Comparison of ENCODE assay signal across 20 cellular contexts in genomic region chr2:176093889-176094232, GRCh38. TPM values are rescaled to one million over a fixed set of nuclear protein-coding genes. Genes with fewer than 3 reads are reported as not detected.
DNase-seq lines count a peak whose midpoint lies in the region; ATAC-seq and TF ChIP-seq lines count a peak whose summit lies in the region.
"Had no signal": no experiment of that assay in that cellular context is flagged by ENCODE, and none has a peak within 500 bp of the region (broad histone marks: within the 10 kb centered on the region; RNA-seq: fewer than 3 reads in every experiment).

No MANE protein-coding gene starts in this region.

- WGBS in mesendoderm (ENCODE audit: extremely low coverage, insufficient coverage, low lambda C conversion rate), result no CpG with 5 or more reads among the region's 8 CpGs

- peak overlapping the region; percentile 45 for H3K27ac ChIP-seq in A673 (ENCODE audit: low read depth, low read length, poor library complexity, severe bottlenecking)
- H3K27ac ChIP-seq in CD4-positive, alpha-beta T cell (ENCODE audit: low read depth, low read length), result no peak overlapping the region
- peak overlapping the region; percentile 77 for H3K27ac ChIP-seq in SK-N-MC
- no peak overlapping the region for H3K27ac ChIP-seq in mesendoderm (ENCODE audit: low read depth, low read length)
- H3K27ac ChIP-seq: BLaER1 treated with 17β-estradiol and CSF1 and Interleukin-3, amounts not matched to agents 10 nM and 100 nM had no signal

- H3K79me1 ChIP-seq in mesendoderm (ENCODE audit: low read length), result no peaks in the 10 kb centered on the region

- ATAC-seq in CD4-positive, alpha-beta T cell (ENCODE audit: poor library complexity), result no peak
- ATAC-seq in HG02571 (IDR thresholded peaks at IDR 0.05; ENCODE audit: unreplicated experiment) (no peak), GM18873 (IDR thresholded peaks at IDR 0.05; ENCODE audit: low FRiP score, unreplicated experiment) (no peak)

- peaks cover 7% of the 10 kb centered on the region for H3K36me3 ChIP-seq in A673 (ENCODE audit: insufficient read depth, low read length, poor library complexity, severe bottlenecking)
- H3K36me3 ChIP-seq in SK-N-MC (ENCODE audit: insufficient read depth, low read length), result peaks cover 20% of the 10 kb centered on the region
- H3K36me3 ChIP-seq in mesendoderm (ENCODE audit: control insufficient read depth, insufficient read depth, low read length), result no peaks in the 10 kb centered on the region
- H3K36me3 ChIP-seq: BLaER1 treated with 17β-estradiol and CSF1 and Interleukin-3, amounts not matched to agents 10 nM and 100 nM had no signal

- no peaks in the 10 kb centered on the region for H3K79me2 ChIP-seq in mesendoderm (ENCODE audit: control insufficient read depth, insufficient read depth, low read length)

- no peak overlapping the region for H2BK120ac ChIP-seq in mesendoderm (ENCODE audit: low read depth, low read length)

- CTCF ChIA-PET in A673 (lab: Charles Lee), result no interaction called here
- CTCF ChIA-PET in CD4-positive, alpha-beta T cell (lab: Charles Lee), result interaction anchor here (1.2 kb wide), 1 partner anchor 33 kb away, joined by 3 read pairs; no protein-coding TSS in a partner anchor

- H3K9ac ChIP-seq in SK-N-MC (ENCODE audit: insufficient read length) (peak overlapping the region; percentile 90), mesendoderm (ENCODE audit: low read length) (no peak overlapping the region)
- H3K9ac ChIP-seq: BLaER1 treated with 17β-estradiol and CSF1 and Interleukin-3, amounts not matched to agents 10 nM and 100 nM had no signal

- no peak overlapping the region for H3K18ac ChIP-seq in mesendoderm (ENCODE audit: low read length)

- peaks cover 92% of the 10 kb centered on the region for H3K27me3 Mint-ChIP-seq in CD4-positive, alpha-beta T cell

- H3K9me3 ChIP-seq in A673 (ENCODE audit: low read depth, low read length, poor library complexity, severe bottlenecking) (no peaks in the 10 kb centered on the region), SK-N-MC (ENCODE audit: low read depth, low read length) (no peaks in the 10 kb centered on the region)
- peaks cover 7% of the 10 kb centered on the region for H3K9me3 ChIP-seq in CD4-positive, alpha-beta T cell (ENCODE audit: control insufficient read depth, low read length)

- H2AK5ac ChIP-seq in mesendoderm (ENCODE audit: low read length), result no peak overlapping the region

- no peak overlapping the region for H3K4ac ChIP-seq in mesendoderm (ENCODE audit: low read depth, low read length)

- no peak overlapping the region for H4K5ac ChIP-seq in mesendoderm (ENCODE audit: low read length)

- no TSS peak for BruUV-seq in A673 (replicated peaks; lab: Mats Ljungman, UMichigan)

- H3K27ac Mint-ChIP-seq in CD4-positive, alpha-beta T cell, result no peak overlapping the region
- H3K27ac Mint-ChIP-seq: dendritic cell treated with granulocyte-macrophage colony-stimulating factor and Interleukin-4, amounts not matched to agents 40 ng/mL and 50 ng/mL, for 4 days had no signal

- POLR2A ChIA-PET in A673 (lab: Charles Lee; ENCODE audit: low non-redundant PET), result no interaction called here
- POLR2A ChIA-PET in CD4-positive, alpha-beta T cell (lab: Charles Lee), result no interaction called here

- H3K27me3 ChIP-seq in A673 (replicated peaks; ENCODE audit: insufficient read depth, low read depth, low read length, poor library complexity) (no peaks in the 10 kb centered on the region), mesendoderm (ENCODE audit: insufficient read depth, low read length, poor library complexity) (peaks cover 66% of the 10 kb centered on the region)
- peaks cover 92% of the 10 kb centered on the region for H3K27me3 ChIP-seq in CD4-positive, alpha-beta T cell (ENCODE audit: control insufficient read depth, insufficient read depth, low read length)

- H3K4me1 ChIP-seq in A673 (ENCODE audit: insufficient read depth, low read length, poor library complexity, severe bottlenecking) (peaks cover 26% of the 10 kb centered on the region), mesendoderm (ENCODE audit: control insufficient read depth, low read depth, low read length) (peaks cover 7% of the 10 kb centered on the region)

- peaks cover 3% of the 10 kb centered on the region for H3K9me3 Mint-ChIP-seq in CD4-positive, alpha-beta T cell
- H3K9me3 Mint-ChIP-seq: dendritic cell treated with granulocyte-macrophage colony-stimulating factor and Interleukin-4, amounts not matched to agents 40 ng/mL and 50 ng/mL, for 4 days had no signal

- H3K4me2 ChIP-seq in mesendoderm (ENCODE audit: low read length), result no peak overlapping the region

- H3K4me1 Mint-ChIP-seq in CD4-positive, alpha-beta T cell (ENCODE audit: low read depth), result peaks cover 43% of the 10 kb centered on the region

- H3K23ac ChIP-seq in mesendoderm (ENCODE audit: low read length), result peak overlapping the region; percentile 18

- peak overlapping the region; percentile 68 for H3K4me3 ChIP-seq in A673 (ENCODE audit: low read depth, low read length, poor library complexity, severe bottlenecking)
- peak overlapping the region; percentile 89 for H3K4me3 ChIP-seq in SK-N-MC
- no peak overlapping the region for H3K4me3 ChIP-seq in mesendoderm (ENCODE audit: low read length)

- no peak overlapping the region for H3K56ac ChIP-seq in mesendoderm (ENCODE audit: low read length)

- H2BK15ac ChIP-seq in mesendoderm (replicated peaks; ENCODE audit: low read depth), result no peak overlapping the region

- intact Hi-C loops in A673 (cut with micrococcal nuclease; ENCODE audit: unreplicated experiment), result loop anchor here (10.0 kb wide), 1 partner anchor 1089 kb away; the partner anchor contains the start of gene CHN1
- intact Hi-C loops in CD4-positive, alpha-beta T cell (cut with DNase I, micrococcal nuclease), result loop anchor here in 1 of 2 experiments (10.0 kb wide), 2 partner anchors 729 to 1399 kb away; no protein-coding TSS in a partner anchor

- no peak overlapping the region for H4K8ac ChIP-seq in mesendoderm (ENCODE audit: low read depth, low read length)

- H3K36me3 Mint-ChIP-seq in CD4-positive, alpha-beta T cell (ENCODE audit: low read depth), result no peaks in the 10 kb centered on the region

- TF ChIP-seq CTCF in A673 (conservative IDR thresholded peaks at IDR 0.05; ENCODE audit: low read depth, low read length), result no peak
- no peak for TF ChIP-seq CTCF in CD4-positive, alpha-beta T cell (IDR thresholded peaks at IDR 0.05)

- H3K4me3 Mint-ChIP-seq in CD4-positive, alpha-beta T cell, result peak overlapping the region; percentile 1

- no peak overlapping the region for H2BK5ac ChIP-seq in mesendoderm (ENCODE audit: low read length)

- no peak for DNase-seq in A673 (ENCODE audit: low spot score)
- no peak for DNase-seq in CD4-positive, alpha-beta T cell
- DNase-seq in SK-N-MC (ENCODE audit: low read depth, low spot score), result no peak
- DNase-seq in mesendoderm, result no peak
- no peak for DNase-seq in ecto neural progenitor cell (ENCODE audit: low spot score)
- no peak for DNase-seq in NCI-H1930 (lab: John Stamatoyannopoulos, UW)
- DNase-seq: DMS79 treated with DMSO at 0.1 percent for 48 hours; NCI-H2029 treated with DMSO at 0.1 percent for 48 hours; NCI-H526 treated with DMSO at 0.1 percent for 48 hours; stimulated activated CD4-positive, alpha-beta T cell treated with anti-CD3 and anti-CD28 coated beads, Interleukin-4, amount 100 ng/mL, for 24 hours had no signal

RNA-seq across cellular contexts. Expression of gene HOXD13, which starts 1.3 kb away (rescaled TPM):
- 32.7 and 33.8 TPM in 2 replicates for total RNA-seq in A673 (2021)
- not detected for total RNA-seq in CD4-positive, alpha-beta T cell
- 0.18 TPM for polyA plus RNA-seq in mesendoderm (2013, experiment 1 of 2)
- 0.10 TPM for polyA plus RNA-seq in mesendoderm (2013, experiment 2 of 2)
- total RNA-seq: MCF 10A; osteoblast; T-helper 2 cell treated with Interferon-gamma antibody and Interleukin-4, amounts not matched to agents 100 ng/mL and 5 ng/mL, for 36 hours had no signal
- polyA plus RNA-seq: esophagus had no signal

RNA-seq across cellular contexts. Expression of gene HOXD12, which starts 5.7 kb away (rescaled TPM):
- 0.58 and 0.72 TPM in 2 replicates for total RNA-seq in A673 (2021)
- total RNA-seq in CD4-positive, alpha-beta T cell, result not detected
- polyA plus RNA-seq in mesendoderm (2013, experiment 1 of 2), result not detected
- not detected for polyA plus RNA-seq in mesendoderm (2013, experiment 2 of 2)
- total RNA-seq: HT1080; MCF 10A; osteoblast; T-helper 2 cell treated with Interferon-gamma antibody and Interleukin-4, amounts not matched to agents 100 ng/mL and 5 ng/mL, for 36 hours had no signal
- polyA plus RNA-seq: esophagus, thymus had no signal

RNA-seq across cellular contexts. Expression of gene EVX2, which starts 10.1 kb away (rescaled TPM):
- total RNA-seq in A673 (2021), result 0.41 and 0.70 TPM in 2 replicates
- total RNA-seq in CD4-positive, alpha-beta T cell, result not detected
- 0.01 TPM for polyA plus RNA-seq in mesendoderm (2013, experiment 1 of 2)
- polyA plus RNA-seq in mesendoderm (2013, experiment 2 of 2), result not detected
- total RNA-seq: HT1080; MCF 10A; osteoblast; T-helper 2 cell treated with Interferon-gamma antibody and Interleukin-4, amounts not matched to agents 100 ng/mL and 5 ng/mL, for 36 hours had no signal
- polyA plus RNA-seq: esophagus, thymus had no signal

RNA-seq across cellular contexts. Expression of gene HOXD11, which starts 13.2 kb away (rescaled TPM):
- total RNA-seq in A673 (2021), result 107 and 123 TPM in 2 replicates
- not detected for total RNA-seq in CD4-positive, alpha-beta T cell
- polyA plus RNA-seq in mesendoderm (2013, experiment 1 of 2), result 0.08 TPM
- 0.08 TPM for polyA plus RNA-seq in mesendoderm (2013, experiment 2 of 2)
- total RNA-seq: MCF 10A; osteoblast; T-helper 2 cell treated with Interferon-gamma antibody and Interleukin-4, amounts not matched to agents 100 ng/mL and 5 ng/mL, for 36 hours had no signal

RNA-seq across cellular contexts. Expression of gene HOXD10, which starts 22.7 kb away (rescaled TPM):
- total RNA-seq in A673 (2021), result 88.6 and 98.3 TPM in 2 replicates
- total RNA-seq in CD4-positive, alpha-beta T cell, result not detected
- polyA plus RNA-seq in mesendoderm (2013, experiment 1 of 2), result not detected
- not detected for polyA plus RNA-seq in mesendoderm (2013, experiment 2 of 2)
- total RNA-seq: MCF 10A; osteoblast; T-helper 2 cell treated with Interferon-gamma antibody and Interleukin-4, amounts not matched to agents 100 ng/mL and 5 ng/mL, for 36 hours had no signal

Comparison
In these comparisons a context has a peak if more than half of its experiments do, and no peak if none do; other contexts are left out.
1. H3K27ac ChIP-seq: peak in A673 (single experiment) and SK-N-MC (single experiment); none in CD4-positive, alpha-beta T cell (single experiment) and mesendoderm (single experiment).
2. RNA of gene HOXD13, which starts 1.3 kb away (total RNA-seq): 32.7 to 33.8 TPM in A673; not detected in CD4-positive, alpha-beta T cell; every median in the first group is over 10 times any median in the second.